Comparison of ENCODE assay signal across 10 cellular contexts in genomic region chr21:37827878-37828277, GRCh38.
"Had no signal": no experiment of that assay in that cellular context is flagged by ENCODE, and none has a peak within 500 bp of the region (broad histone marks: within the 10 kb centered on the region; RNA-seq: fewer than 3 reads in every experiment).

No MANE protein-coding gene starts in this region.

- H3K27me3 ChIP-seq: adrenal gland, cardiac muscle cell had no signal

- H3K9me3 ChIP-seq: adrenal gland had no signal

- DNase-seq: activated CD4-positive, alpha-beta T cell treated with anti-CD3 and anti-CD28 coated beads, Interleukin-2, amount 50 U/mL, for 4 hours; activated effector memory CD4-positive, alpha-beta T cell treated with anti-CD3 and anti-CD28 coated beads, Interleukin-2, amount 50 U/mL, for 16 hours; activated T-cell treated with anti-CD3 and anti-CD28 coated beads, Interleukin-2, amount 50 U/mL, for 72 hours; adrenal gland; dermis blood vessel endothelial cell; left cardiac atrium; SW 1271 had no signal

- H3K27ac ChIP-seq: adrenal gland, cardiac muscle cell had no signal

- H3K4me1 ChIP-seq: adrenal gland had no signal

- H3K4me3 ChIP-seq: adrenal gland, cardiac muscle cell, lung had no signal

- H3K36me3 ChIP-seq: adrenal gland, cardiac muscle cell had no signal

- ATAC-seq: activated T-cell treated with anti-CD3 and anti-CD28 coated beads, Interleukin-2, amount 50 U/mL, for 72 hours; left cardiac atrium; stimulated activated effector memory CD8-positive, alpha-beta T cell treated with anti-CD3 and anti-CD28 coated beads, Interleukin-12 subunit alpha, Interleukin-12 subunit beta, amount 100 ng/mL, for 72 hours had no signal
